In the genomic region with DNA sequence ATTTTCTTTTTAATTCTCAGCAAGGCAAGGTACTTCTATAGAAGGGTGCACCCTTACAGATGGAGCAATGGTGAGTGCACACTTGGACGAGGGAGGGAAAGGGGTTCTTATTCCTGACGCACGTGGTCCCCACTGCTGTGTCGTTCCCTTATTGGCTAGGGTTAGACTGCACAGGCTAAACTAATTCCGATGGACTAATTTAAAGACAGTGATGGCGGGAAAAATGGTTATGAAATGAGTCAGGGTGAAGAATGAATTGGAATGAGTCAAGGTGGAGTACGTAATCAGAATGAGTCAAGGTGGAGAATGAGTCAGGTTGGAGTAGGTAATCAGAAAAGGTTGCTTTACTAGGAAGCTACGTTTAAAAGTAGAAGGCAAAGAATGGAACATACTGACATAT, we compare ENCODE assay signal across 10 cellular contexts. TPM values are rescaled to one million over a fixed set of nuclear protein-coding genes. Genes with fewer than 3 reads are reported as not detected.
DNase-seq lines count a peak whose midpoint lies in the region; ATAC-seq, FAIRE-seq and TF ChIP-seq lines count a peak whose summit lies in the region.
"Had no signal": no experiment of that assay in that cellular context is flagged by ENCODE, and none has a peak within 500 bp of the region (broad histone marks: within the 10 kb centered on the region; RNA-seq: fewer than 3 reads in every experiment).

No MANE protein-coding gene starts in this region.

- no peak for TF ChIP-seq CTCF in right lobe of liver (IDR thresholded peaks at IDR 0.05)

- ATAC-seq in right lobe of liver: no peak
- ATAC-seq in HG03025 (IDR thresholded peaks at IDR 0.05; ENCODE audit: low FRiP score, unreplicated experiment): no peak
- ATAC-seq in left ventricle myocardium superior: no peak

- H3K27ac Mint-ChIP-seq in activated T-helper 2 cell treated with anti-CD3 and anti-CD28 coated beads, Interferon-gamma antibody, Interleukin-2, Interleukin-4, amounts not matched to agents 10 μg/mL and 5 μg/mL and 100 μg/mL, durations not matched to agents 14 hours and 24 hours and 36 hours: peak overlapping the region; percentile 95

- no peak for FAIRE-seq in frontal cortex (lab: Jason Lieb, UNC)

- H3K4me1 ChIP-seq in right lobe of liver: peaks cover 0 to 25% (median 5%) of the 10 kb centered on the region in 4 donors

- DNase-seq in A172 (ENCODE audit: low spot score) (peak; percentile 81), HPDE6-E6E7 (ENCODE audit: extremely low spot score) (peak; percentile 27), right lobe of liver (no peak), frontal cortex (ENCODE audit: low spot score in 2 of 2) (no peak), GM19238 (ENCODE audit: insufficient read length, low spot score) (no peak), left ventricle myocardium superior (no peak)
- DNase-seq in activated T-helper 2 cell treated with anti-CD3 and anti-CD28 coated beads, Interferon-gamma antibody, Interleukin-2, Interleukin-4, amounts not matched to agents 10 μg/mL and 5 μg/mL and 100 μg/mL, durations not matched to agents 14 hours and 24 hours and 36 hours (ENCODE audit: low spot score): no peak
- DNase-seq: C1 segment of cervical spinal cord; NK-92 treated with Interleukin-12 subunit alpha and Interleukin-12 subunit beta, amount 100 ng/mL, for 24 hours had no signal

- intact Hi-C loops in activated T-helper 2 cell treated with anti-CD3 and anti-CD28 coated beads, Interferon-gamma antibody, Interleukin-2, Interleukin-4, amounts not matched to agents 10 μg/mL and 5 μg/mL and 100 μg/mL, durations not matched to agents 14 hours and 24 hours and 36 hours (cut with micrococcal nuclease): loop anchor here (1.0 to 2.0 kb wide), 5 partner anchors 11 to 320 kb away; no protein-coding TSS in a partner anchor
- intact Hi-C loops in right lobe of liver (cut with DNase I): no loop called here
- intact Hi-C loops in left ventricle myocardium superior (cut with micrococcal nuclease): no loop called here

- H3K27ac ChIP-seq in right lobe of liver: peak overlapping the region in 2 of 3 donors; percentile 71 to 79

- H3K27me3 ChIP-seq in right lobe of liver: no peaks in the 10 kb centered on the region

- H3K4me1 Mint-ChIP-seq in activated T-helper 2 cell treated with anti-CD3 and anti-CD28 coated beads, Interferon-gamma antibody, Interleukin-2, Interleukin-4, amounts not matched to agents 10 μg/mL and 5 μg/mL and 100 μg/mL, durations not matched to agents 14 hours and 24 hours and 36 hours (ENCODE audit: low read depth): peaks cover 47% of the 10 kb centered on the region

- H3K4me3 ChIP-seq in right lobe of liver: no peak overlapping the region

- no peak overlapping the region for H3K4me3 Mint-ChIP-seq in activated T-helper 2 cell treated with anti-CD3 and anti-CD28 coated beads, Interferon-gamma antibody, Interleukin-2, Interleukin-4, amounts not matched to agents 10 μg/mL and 5 μg/mL and 100 μg/mL, durations not matched to agents 14 hours and 24 hours and 36 hours (ENCODE audit: low read depth)

- H3K36me3 Mint-ChIP-seq in activated T-helper 2 cell treated with anti-CD3 and anti-CD28 coated beads, Interferon-gamma antibody, Interleukin-2, Interleukin-4, amounts not matched to agents 10 μg/mL and 5 μg/mL and 100 μg/mL, durations not matched to agents 14 hours and 24 hours and 36 hours (ENCODE audit: low read depth): peaks cover 38% of the 10 kb centered on the region

- no peak for TF ChIP-seq POLR2A in right lobe of liver (IDR thresholded peaks at IDR 0.05)

- WGBS in right lobe of liver (ENCODE audit: insufficient coverage, low coverage, low lambda C conversion rate, missing lambda C conversion rate): 73% methylated on average over 8 of the region's 8 CpGs

- no peaks in the 10 kb centered on the region for H3K27me3 Mint-ChIP-seq in activated T-helper 2 cell treated with anti-CD3 and anti-CD28 coated beads, Interferon-gamma antibody, Interleukin-2, Interleukin-4, amounts not matched to agents 10 μg/mL and 5 μg/mL and 100 μg/mL, durations not matched to agents 14 hours and 24 hours and 36 hours (ENCODE audit: low read depth)

- H3K9me3 ChIP-seq in right lobe of liver: no peaks in the 10 kb centered on the region

- peaks cover 24% of the 10 kb centered on the region for H3K9me3 Mint-ChIP-seq in activated T-helper 2 cell treated with anti-CD3 and anti-CD28 coated beads, Interferon-gamma antibody, Interleukin-2, Interleukin-4, amounts not matched to agents 10 μg/mL and 5 μg/mL and 100 μg/mL, durations not matched to agents 14 hours and 24 hours and 36 hours

- H3K36me3 ChIP-seq in right lobe of liver: no peaks in the 10 kb centered on the region

RNA-seq across cellular contexts. Expression of a gene that starts 2.0 kb away (rescaled TPM):
- total RNA-seq in A172 (2014; rRNA removed; shearing (Covaris generic)): 24.6 and 39.1 TPM in 2 replicates
- total RNA-seq in activated T-helper 2 cell treated with anti-CD3 and anti-CD28 coated beads, Interferon-gamma antibody, Interleukin-2, Interleukin-4, amounts not matched to agents 10 μg/mL and 5 μg/mL and 100 μg/mL, durations not matched to agents 14 hours and 24 hours and 36 hours: 232 and 233 TPM in 2 replicates
- total RNA-seq in right lobe of liver (100 to 1,000 TPM in 2 of 6 experiments, 10 to 100 TPM in 4; 27.9 to 341 (median 62.0) TPM), frontal cortex (620 TPM), left ventricle myocardium superior (25.4 TPM)

Comparison
In these comparisons a context has a peak if more than half of its experiments do, and no peak if none do; other contexts are left out.
1. DNase-seq: peak in A172 (single experiment) and HPDE6-E6E7 (single experiment); none in activated T-helper 2 cell treated with anti-CD3 and anti-CD28 coated beads, Interferon-gamma antibody, Interleukin-2, Interleukin-4, amounts not matched to agents 10 μg/mL and 5 μg/mL and 100 μg/mL, durations not matched to agents 14 hours and 24 hours and 36 hours (single experiment), right lobe of liver (0 of 3), frontal cortex (0 of 2), GM19238 (single experiment) and left ventricle myocardium superior (single experiment).